In genomic region chr6:87785229-87785862, GRCh38 we compare ENCODE assay signal across 8 cellular contexts.
"Had no signal": no experiment of that assay in that cellular context is flagged by ENCODE, and none has a peak within 500 bp of the region (broad histone marks: within the 10 kb centered on the region; RNA-seq: fewer than 3 reads in every experiment).

No MANE protein-coding gene starts in this region.

- H3K36me3 ChIP-seq: HAP-1 had no signal

- ATAC-seq: HCT116, K562 had no signal

- DNase-seq: H7, HFFc6, IMR-90, KG1 had no signal

- H3K9me3 Mint-ChIP-seq: HFFc6 had no signal

- H3K27ac Mint-ChIP-seq: HFFc6 had no signal

- H3K27ac ChIP-seq: HL-60 had no signal

- H3K9me3 ChIP-seq: HAP-1 had no signal

- H3K4me3 ChIP-seq: HAP-1, K562 had no signal

- H3K4me3 Mint-ChIP-seq: HFFc6 had no signal
